ENCODE assay signal across 10 cellular contexts in the genomic region with DNA sequence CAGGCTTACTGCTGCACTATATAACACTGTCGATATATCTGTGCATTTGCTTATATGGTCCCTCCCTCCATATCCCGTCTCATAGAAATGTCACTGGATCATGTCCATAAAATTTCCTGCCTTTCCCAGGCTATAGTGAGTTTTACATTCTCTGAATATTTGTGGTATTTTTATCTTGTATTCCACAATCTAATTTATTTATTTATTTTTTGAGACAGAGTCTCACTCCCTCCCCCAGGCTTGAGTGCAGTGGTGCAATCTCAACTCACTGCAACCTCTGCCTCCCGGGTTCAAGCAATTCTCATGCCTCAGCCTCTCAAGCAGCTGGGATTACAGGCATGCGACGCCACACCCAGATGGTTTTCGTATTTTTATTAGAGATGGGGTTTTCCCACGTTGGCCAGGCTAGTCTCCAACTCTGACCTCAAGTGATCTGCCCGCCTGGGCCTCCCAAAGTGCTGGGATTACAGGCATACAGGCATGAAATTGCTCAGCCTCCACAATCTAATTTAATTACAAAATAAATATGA. TPM values are rescaled to one million over a fixed set of nuclear protein-coding genes. Genes with fewer than 3 reads are reported as not detected.
A peak's percentile ranks its signal among the peaks of the same experiment; 100 is the strongest.
DNase-seq lines count a peak whose midpoint lies in the region; ATAC-seq and TF ChIP-seq lines count a peak whose summit lies in the region.
"Had no signal": no experiment of that assay in that cellular context is flagged by ENCODE, and none has a peak within 500 bp of the region (broad histone marks: within the 10 kb centered on the region; RNA-seq: fewer than 3 reads in every experiment).

No MANE protein-coding gene starts in this region.

- H3K4me3 ChIP-seq in body of pancreas: no peak overlapping the region

- H3K27ac ChIP-seq in body of pancreas: peak overlapping the region in 3 of 4 donors; percentile 4 to 53 (median 44)
- H3K27ac ChIP-seq: 22Rv1 had no signal

- H3K27me3 Mint-ChIP-seq in natural killer cell (ENCODE audit: low read depth in 2 of 2): no peaks in the 10 kb centered on the region
- H3K27me3 Mint-ChIP-seq: central memory CD8-positive, alpha-beta T cell had no signal

- TF ChIP-seq CTCF in body of pancreas (IDR thresholded peaks at IDR 0.05): no peak
- TF ChIP-seq CTCF in natural killer cell (IDR thresholded peaks at IDR 0.05): no peak

- no peaks in the 10 kb centered on the region for H3K36me3 Mint-ChIP-seq in natural killer cell

- H3K36me3 ChIP-seq in body of pancreas (replicated peaks in 1 of 2; ENCODE audit: insufficient read depth in 1 of 2, low read depth in 2 of 2): peaks cover 0 to 2% of the 10 kb centered on the region in 2 donors

- no peaks in the 10 kb centered on the region for H3K9me3 Mint-ChIP-seq in natural killer cell
- H3K9me3 Mint-ChIP-seq: central memory CD8-positive, alpha-beta T cell had no signal

- intact Hi-C loops in body of pancreas (cut with DNase I) (no loop called here), left colon (cut with DNase I, micrococcal nuclease) (no loop called here), natural killer cell (cut with micrococcal nuclease) (no loop called here)

- peaks cover 7% of the 10 kb centered on the region for H3K4me1 ChIP-seq in body of pancreas

- H3K27ac Mint-ChIP-seq in natural killer cell: no peak overlapping the region

- WGBS in body of pancreas, 2 donors: 60 to 66% methylated on average over 8 of the region's 8 CpGs

- H3K9me3 ChIP-seq in body of pancreas: no peaks in the 10 kb centered on the region

- ATAC-seq in body of pancreas (peak; percentile 45), left colon (peak; percentile 74), natural killer cell (no peak)

- no peak for TF ChIP-seq POLR2A in body of pancreas (IDR thresholded peaks at IDR 0.05)

- peak; percentile 9 for DNase-seq in DMS 273 (lab: John Stamatoyannopoulos, UW; ENCODE audit: unreplicated experiment)
- DNase-seq in DMS 273 treated with DMSO at 0.1 percent for 48 hours (lab: John Stamatoyannopoulos, UW): no peak
- peak; percentile 14 to 37 (median 25) for DNase-seq in body of pancreas
- DNase-seq in left colon: peak; percentile 22 to 51
- peak; percentile 52 for DNase-seq in ureter (ENCODE audit: low spot score)
- DNase-seq in NCI-H2081 (lab: John Stamatoyannopoulos, UW): no peak
- DNase-seq in natural killer cell: no peak
- no peak for DNase-seq in activated CD4-positive, alpha-beta T cell treated with anti-CD3 and anti-CD28 coated beads, Interleukin-2, amount 50 U/mL, for 48 hours

- H3K27me3 ChIP-seq in body of pancreas: no peaks in the 10 kb centered on the region

- peaks cover 0 to 16% of the 10 kb centered on the region in 2 donors for H3K4me1 Mint-ChIP-seq in natural killer cell

- no peak overlapping the region for H3K4me3 Mint-ChIP-seq in natural killer cell
- H3K4me3 Mint-ChIP-seq: central memory CD8-positive, alpha-beta T cell had no signal

RNA-seq across cellular contexts. Expression of a gene that starts 12.9 kb away (rescaled TPM):
- total RNA-seq in body of pancreas: 10 to 100 TPM; 11.7 to 12.2 TPM
- 10 to 100 TPM; 13.6 to 16.4 TPM for total RNA-seq in left colon
- total RNA-seq in ureter: 17.2 TPM
- total RNA-seq in natural killer cell: 10 to 100 TPM; 20.4 to 26.1 (median 21.9) TPM

Comparison
In these comparisons a context has a peak if more than half of its experiments do, and no peak if none do; other contexts are left out.
1. DNase-seq: peak in DMS 273 (single experiment), body of pancreas (4 of 4), left colon (2 of 2) and ureter (single experiment); none in DMS 273 treated with DMSO at 0.1 percent for 48 hours (single experiment), NCI-H2081 (0 of 2), natural killer cell (single experiment) and activated CD4-positive, alpha-beta T cell treated with anti-CD3 and anti-CD28 coated beads, Interleukin-2, amount 50 U/mL, for 48 hours (0 of 2).
2. ATAC-seq: peak in body of pancreas (single experiment) and left colon (single experiment); none in natural killer cell (0 of 3).